ENCODE assay signal across 1 cellular context in the genomic region with DNA sequence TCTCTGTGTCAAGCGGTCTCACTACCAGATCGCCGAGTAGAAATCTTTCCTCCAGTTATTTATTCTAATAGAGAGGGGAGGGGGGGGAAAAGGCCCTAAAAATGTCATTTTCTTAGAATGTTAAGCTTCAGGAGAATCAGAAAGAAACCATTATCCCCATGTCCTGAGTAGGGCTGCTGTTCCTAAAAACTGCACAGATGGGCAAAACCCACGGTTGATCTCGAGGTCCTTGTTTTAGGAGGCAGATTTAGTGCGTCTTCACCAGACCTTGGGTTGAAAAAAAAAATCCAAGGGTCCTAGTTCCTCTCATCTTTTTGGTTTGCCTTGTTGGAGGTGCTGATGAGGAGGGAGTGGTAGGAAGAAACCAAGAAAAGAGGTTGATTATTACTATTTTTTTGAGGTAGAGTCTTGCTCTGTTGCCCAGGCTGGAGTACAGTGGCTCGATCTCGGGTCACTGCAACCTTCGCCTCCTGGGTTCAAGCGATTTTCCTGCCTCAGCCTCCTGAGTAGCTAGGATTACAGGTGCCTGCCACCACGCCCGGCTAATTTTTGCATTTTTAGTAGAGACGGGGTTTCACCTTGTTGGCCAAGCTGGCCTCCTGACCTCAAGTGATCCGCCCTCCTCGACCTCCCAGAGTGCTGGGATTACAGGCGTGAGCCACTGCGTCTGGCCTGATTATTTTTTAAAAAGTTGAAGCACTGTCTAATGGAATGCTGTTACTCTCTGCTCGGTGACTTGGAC.
A peak's percentile ranks its signal among the peaks of the same experiment; 100 is the strongest.
TF ChIP-seq lines count a peak whose summit lies in the region.

No MANE protein-coding gene starts in this region.

TF ChIP-seq in GM12878, 131 proteins besides CTCF, POLR2A, EP300 and RAD21:
- peak; percentile 61 for TF ChIP-seq NR2F1 (conservative IDR thresholded peaks at IDR 0.05)
- 0 out of 2 replicates have a peak, but pooled peaks have one; percentile 11 for TF ChIP-seq NBN (IDR thresholded peaks at IDR 0.05)
- no peak for TF ChIP-seq FOS (IDR thresholded peaks at IDR 0.05; ENCODE audit: borderline replicate concordance, extremely low read depth, insufficient read length)
TF ChIP-seq in GM12878: peak in this region for 2.
